24 cellular contexts compared by ENCODE assay signal in the genomic region with DNA sequence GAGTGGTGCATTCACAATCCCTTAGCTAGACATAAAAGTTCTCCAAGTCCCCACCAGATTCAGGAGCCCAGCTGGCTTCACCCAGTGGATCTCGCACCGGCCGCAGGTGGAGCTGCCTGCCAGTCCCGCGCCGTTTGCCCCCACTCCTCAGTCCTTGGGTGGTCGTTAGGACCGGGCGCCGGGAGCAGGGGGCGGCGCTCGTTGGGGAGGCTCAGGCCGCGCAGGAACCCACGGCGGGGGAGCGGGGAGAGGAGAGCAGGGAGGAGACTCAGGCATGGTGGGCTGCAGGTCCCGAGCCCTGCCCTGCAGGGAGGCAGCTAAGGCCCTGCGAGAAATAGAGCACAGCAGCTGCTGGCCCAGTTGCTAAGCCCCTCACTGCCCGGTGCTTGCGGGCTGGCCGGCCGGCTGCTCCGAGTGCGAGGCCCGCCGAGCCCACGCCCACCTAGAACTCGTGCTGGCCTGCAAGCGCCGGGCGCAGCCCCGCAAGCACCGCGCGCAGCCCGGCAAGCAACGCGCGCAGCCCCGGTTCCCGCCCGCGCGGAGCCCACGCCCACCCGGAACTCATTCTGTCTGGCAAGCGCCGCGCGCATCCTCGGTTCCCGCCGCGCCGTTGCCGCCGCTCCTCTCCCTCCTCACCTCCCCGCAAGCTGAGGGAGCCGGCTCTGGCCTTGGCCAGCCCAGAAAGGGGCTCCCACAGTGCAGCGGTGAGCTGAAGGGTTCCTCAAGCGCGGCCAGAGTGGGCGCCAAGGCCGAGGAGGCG.
DNase-seq lines count a peak whose midpoint lies in the region; ATAC-seq and TF ChIP-seq lines count a peak whose summit lies in the region.
"Had no signal": no experiment of that assay in that cellular context is flagged by ENCODE, and none has a peak within 500 bp of the region (broad histone marks: within the 10 kb centered on the region; RNA-seq: fewer than 3 reads in every experiment).

No MANE protein-coding gene starts in this region.

- no peak for ATAC-seq in GM23338
- ATAC-seq: A549, GM12878, HCT116 had no signal

- no peak overlapping the region for H4K8ac ChIP-seq in neuronal stem cell (ENCODE audit: low read depth, low read length)

- H2BK12ac ChIP-seq in neuronal stem cell (ENCODE audit: low read length) = no peak overlapping the region

- H3K27me3 Mint-ChIP-seq in GM23338 (ENCODE audit: insufficient read depth, low read depth, poor library complexity) = no peaks in the 10 kb centered on the region
- peaks cover 3% of the 10 kb centered on the region for H3K27me3 Mint-ChIP-seq in endothelial cell (ENCODE audit: unreplicated experiment)
- H3K27me3 Mint-ChIP-seq: CD4-positive, alpha-beta T cell; CD8-positive, alpha-beta memory T cell had no signal

- no peaks in the 10 kb centered on the region for H3F3A ChIP-seq in GM23338 (replicated peaks; ENCODE audit: low read depth)

- no CpG with 5 or more reads among the region's 67 CpGs for WGBS in neuronal stem cell (ENCODE audit: extremely low coverage in 2 of 2, insufficient read length in 2 of 2, insufficient replicate concordance in 1 of 2), 2 donors
- WGBS in testis, 2 donors = 79 to 85% methylated on average over 29 to 67 of the region's 67 CpGs

- no peak overlapping the region for H3K23ac ChIP-seq in neuronal stem cell (ENCODE audit: low read depth, low read length, poor library complexity)

- no peaks in the 10 kb centered on the region for H3K79me2 ChIP-seq in GM23338 (replicated peaks; ENCODE audit: insufficient read depth)

- no peak overlapping the region for H2BK5ac ChIP-seq in neuronal stem cell (ENCODE audit: low read length)

- H2BK120ac ChIP-seq in neuronal stem cell (ENCODE audit: low read depth, low read length) = no peak overlapping the region

- no peak overlapping the region for H3K4ac ChIP-seq in neuronal stem cell (ENCODE audit: low read length)

- H3K14ac ChIP-seq in neuronal stem cell (ENCODE audit: low read length) = no peak overlapping the region

- H3K4me2 ChIP-seq in GM23338 (no peak overlapping the region), neuronal stem cell (ENCODE audit: insufficient read depth, low read length, poor library complexity, severe bottlenecking) (no peak overlapping the region)
- H3K4me2 ChIP-seq: A549 had no signal

- H3K9me3 Mint-ChIP-seq in GM23338 = peaks cover 2% of the 10 kb centered on the region; the same call in 2 of the 3 replicates
- H3K9me3 Mint-ChIP-seq in endothelial cell (ENCODE audit: unreplicated experiment) = no peaks in the 10 kb centered on the region
- H3K9me3 Mint-ChIP-seq: CD4-positive, alpha-beta T cell had no signal

- H4K91ac ChIP-seq in neuronal stem cell (ENCODE audit: low read depth, low read length, poor library complexity) = no peak overlapping the region

- H3K9ac ChIP-seq in neuronal stem cell (ENCODE audit: low read depth, low read length, poor library complexity) = no peak overlapping the region
- H3K9ac ChIP-seq: BLaER1 treated with 17β-estradiol and CSF1 and Interleukin-3, amounts not matched to agents 10 nM and 100 nM; GM23248 had no signal

- H3K36me3 ChIP-seq in GM23338 (ENCODE audit: insufficient read depth) (no peaks in the 10 kb centered on the region), neuronal stem cell (replicated peaks in 1 of 2; ENCODE audit: control insufficient read depth in 2 of 2, insufficient read depth in 2 of 2, low read length in 2 of 2) (no peaks in the 10 kb centered on the region), testis (ENCODE audit: low read depth, missing control alignments) (no peaks in the 10 kb centered on the region)
- H3K36me3 ChIP-seq: BE2C had no signal

- peak overlapping the region; percentile 62 for H2BK15ac ChIP-seq in neuronal stem cell (ENCODE audit: low read length)

- H3K27ac Mint-ChIP-seq in GM23338 = no peak overlapping the region
- no peak overlapping the region for H3K27ac Mint-ChIP-seq in endothelial cell (ENCODE audit: unreplicated experiment)
- H3K27ac Mint-ChIP-seq: CD14-positive monocyte; CD4-positive, alpha-beta T cell; H9 had no signal

- H3K27me3 ChIP-seq in GM23338 (ENCODE audit: insufficient read depth) (no peaks in the 10 kb centered on the region), neuronal stem cell (ENCODE audit: control insufficient read depth in 3 of 3, insufficient read depth in 3 of 3, low read depth in 1 of 3, low read length in 3 of 3) (no peaks in the 10 kb centered on the region), testis (no peaks in the 10 kb centered on the region)
- H3K27me3 ChIP-seq: BE2C; BLaER1 treated with 17β-estradiol and CSF1 and Interleukin-3, amounts not matched to agents 10 nM and 100 nM had no signal

- H3K9me3 ChIP-seq in neuronal stem cell (replicated peaks in 1 of 2; ENCODE audit: control insufficient read depth in 2 of 2, insufficient read depth in 1 of 2, low read depth in 1 of 2, low read length in 2 of 2) (no peaks in the 10 kb centered on the region), testis (no peaks in the 10 kb centered on the region)
- H3K9me3 ChIP-seq: A549, BE2C had no signal

- H3K9me2 ChIP-seq in GM23338 (ENCODE audit: insufficient read depth) = no peaks in the 10 kb centered on the region

- H3K27ac ChIP-seq in GM23338 (ENCODE audit: low read depth) (no peak overlapping the region), neuronal stem cell (replicated peaks; ENCODE audit: low read length) (no peak overlapping the region), testis (no peak overlapping the region)
- H3K27ac ChIP-seq: A549; BLaER1 treated with 17β-estradiol and CSF1 and Interleukin-3, amounts not matched to agents 10 nM and 100 nM; GM23248 had no signal

- no peak for DNase-seq in GM23338 (ENCODE audit: low spot score)
- DNase-seq in fibroblast of villous mesenchyme (ENCODE audit: low read depth) = no peak
- DNase-seq in neuronal stem cell (ENCODE audit: low spot score) = no peak
- peak; percentile 25 for DNase-seq in testis
- no peak for DNase-seq in NCI-H146 (lab: John Stamatoyannopoulos, UW)
- DNase-seq in endothelial cell (ENCODE audit: low spot score) = no peak
- no peak for DNase-seq in activated CD8-positive, alpha-beta memory T cell treated with anti-CD3 and anti-CD28 coated beads for 24 hours
- DNase-seq: 8988T; ACHN; AML-193; BE2C; CD4-positive, alpha-beta T cell; CD8-positive, alpha-beta memory T cell; DMS 273 treated with DMSO at 0.1 percent for 48 hours; DMS79; EL; GDM1; GM23248; H9 had no signal

- H2AK5ac ChIP-seq in neuronal stem cell (ENCODE audit: low read depth, low read length) = no peak overlapping the region

- no peaks in the 10 kb centered on the region; the same call in 2 of the 3 replicates for H3K4me1 Mint-ChIP-seq in GM23338
- peaks cover 24% of the 10 kb centered on the region for H3K4me1 Mint-ChIP-seq in endothelial cell (ENCODE audit: unreplicated experiment)
- H3K4me1 Mint-ChIP-seq: CD14-positive monocyte; CD8-positive, alpha-beta memory T cell had no signal

- no peaks in the 10 kb centered on the region; the same call in 2 of the 3 replicates for H3K36me3 Mint-ChIP-seq in GM23338 (ENCODE audit: low read depth)
- no peaks in the 10 kb centered on the region for H3K36me3 Mint-ChIP-seq in endothelial cell (ENCODE audit: low read depth, unreplicated experiment)
- H3K36me3 Mint-ChIP-seq: CD14-positive monocyte; CD8-positive, alpha-beta memory T cell had no signal

- no peak for TF ChIP-seq CTCF in GM23338 (conservative IDR thresholded peaks at IDR 0.05; ENCODE audit: low read depth in 2 of 2)
- TF ChIP-seq CTCF in fibroblast of villous mesenchyme (IDR thresholded peaks at IDR 0.05; ENCODE audit: insufficient read depth, low read depth, low read length) = no peak
- TF ChIP-seq CTCF in testis (IDR thresholded peaks at IDR 0.05) = no peak
- no peak for TF ChIP-seq CTCF in endothelial cell (IDR thresholded peaks at IDR 0.05; ENCODE audit: unreplicated experiment)

- intact Hi-C loops in testis (cut with DNase I; ENCODE audit: low total_unique reads) = no loop called here

- TF ChIP-seq POLR2A in testis (IDR thresholded peaks at IDR 0.05) = no peak

- no peaks in the 10 kb centered on the region for H3K79me1 ChIP-seq in neuronal stem cell (ENCODE audit: low read depth, low read length)

- H2AFZ ChIP-seq in GM23338 (peak overlapping the region; percentile 50; the same call in 1 of the 2 replicates), neuronal stem cell (ENCODE audit: low read length) (no peak overlapping the region)
- H2AFZ ChIP-seq: GM23248 had no signal

- H3K4me3 Mint-ChIP-seq in GM23338 = no peak overlapping the region
- no peak overlapping the region for H3K4me3 Mint-ChIP-seq in endothelial cell (ENCODE audit: unreplicated experiment)
- H3K4me3 Mint-ChIP-seq: CD14-positive monocyte; CD4-positive, alpha-beta T cell; CD8-positive, alpha-beta memory T cell; H9 had no signal

- H3K4me1 ChIP-seq in GM23338 (ENCODE audit: insufficient read depth) = no peaks in the 10 kb centered on the region
- H3K4me1 ChIP-seq in neuronal stem cell (ENCODE audit: control insufficient read depth in 2 of 2, insufficient read depth in 1 of 2, low read depth in 1 of 2, low read length in 2 of 2) = no peaks in the 10 kb centered on the region
- no peaks in the 10 kb centered on the region for H3K4me1 ChIP-seq in testis
- H3K4me1 ChIP-seq: A549, BE2C had no signal

- no peaks in the 10 kb centered on the region for H4K20me1 ChIP-seq in GM23338 (replicated peaks; ENCODE audit: insufficient read depth)
- H4K20me1 ChIP-seq: BLaER1 treated with 17β-estradiol and CSF1 and Interleukin-3, amounts not matched to agents 10 nM and 100 nM had no signal

- peak overlapping the region; percentile 8 for H3K18ac ChIP-seq in neuronal stem cell (ENCODE audit: low read length)

- H3K4me3 ChIP-seq in GM23338 = no peak overlapping the region
- peak overlapping the region; percentile 17 for H3K4me3 ChIP-seq in fibroblast of villous mesenchyme (ENCODE audit: low read depth, low read length)
- no peak overlapping the region for H3K4me3 ChIP-seq in neuronal stem cell (ENCODE audit: low read length in 2 of 2)
- peak overlapping the region; percentile 44 to 49 for H3K4me3 ChIP-seq in testis
- H3K4me3 ChIP-seq: A549, GM12878, GM23248 had no signal

TF ChIP-seq in GM23338, 12 proteins besides CTCF, POLR2A, EP300 and RAD21 (continues in another document):
- TF ChIP-seq EZH2 (IDR thresholded peaks at IDR 0.05; ENCODE audit: low read depth, unreplicated experiment) (no peak), EZH2phosphoT487 (IDR thresholded peaks at IDR 0.05; ENCODE audit: unreplicated experiment) (no peak), ZNF331 (CRISPR knock-in tag; IDR thresholded peaks at IDR 0.05; ENCODE audit: low read depth) (no peak), JUNB (IDR thresholded peaks at IDR 0.05; ENCODE audit: unreplicated experiment) (no peak), ZNF114 (CRISPR knock-in tag; IDR thresholded peaks at IDR 0.05) (no peak), ETS1 (IDR thresholded peaks at IDR 0.05) (no peak)

Comparison
In these comparisons a context has a peak if more than half of its experiments do, and no peak if none do; other contexts are left out.
1. H3K4me3 ChIP-seq: peak in fibroblast of villous mesenchyme (single experiment) and testis (2 of 2); none in GM23338 (single experiment) and neuronal stem cell (0 of 2).